Comparison of ENCODE assay signal across 8 cellular contexts in the genomic region with DNA sequence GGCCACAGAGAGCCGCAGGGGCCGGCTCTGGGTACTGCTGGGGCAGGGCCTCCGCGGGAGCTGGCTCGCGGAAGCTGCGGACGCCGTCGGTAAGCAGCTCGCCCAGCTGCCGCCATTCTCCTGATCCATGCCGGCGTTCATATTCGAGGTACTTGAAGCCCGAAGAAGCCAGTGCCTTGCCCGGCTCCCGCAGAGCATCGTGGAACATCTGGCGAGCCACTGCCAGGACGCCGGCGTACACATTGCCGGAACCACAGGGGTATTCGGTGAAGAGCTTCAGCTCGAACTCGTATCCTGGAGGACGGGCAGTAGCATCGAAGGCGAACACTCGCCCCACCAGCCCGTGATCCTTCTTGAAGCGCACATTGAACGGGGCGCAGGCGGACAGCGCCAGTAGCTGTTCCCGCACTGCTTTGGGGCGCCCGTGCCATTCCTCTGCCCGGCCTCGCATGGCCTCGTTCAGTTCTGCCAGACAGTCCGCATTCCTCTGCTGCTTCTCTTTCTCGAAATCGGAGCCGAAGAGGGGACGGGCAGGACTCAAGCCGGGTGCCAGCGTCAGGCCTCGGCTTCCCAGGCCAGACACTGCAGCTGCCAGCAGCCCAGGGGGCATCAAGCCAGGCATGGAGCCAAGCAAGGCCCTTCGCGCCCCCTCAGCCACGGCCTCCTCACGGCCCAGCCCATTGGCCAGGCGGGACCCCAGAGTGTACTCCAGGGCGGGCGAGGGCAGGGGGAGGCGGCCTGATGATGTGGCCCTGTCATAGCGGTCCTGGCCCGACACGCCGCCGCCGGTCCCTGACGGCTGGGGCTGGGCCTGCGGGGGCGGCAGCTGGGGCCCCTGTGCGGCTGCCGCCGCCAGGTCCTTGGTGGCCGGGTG. TPM values are rescaled to one million over a fixed set of nuclear protein-coding genes. Genes with fewer than 3 reads are reported as not detected.
DNase-seq lines count a peak whose midpoint lies in the region; ATAC-seq and TF ChIP-seq lines count a peak whose summit lies in the region.

No MANE protein-coding gene starts in this region.

- H3K27me3 ChIP-seq in CD8-positive, alpha-beta memory T cell (ENCODE audit: insufficient read depth, low read length, poor library complexity, severe bottlenecking), result no peaks in the 10 kb centered on the region
- H3K27me3 ChIP-seq in GM23338 (ENCODE audit: insufficient read depth), result no peaks in the 10 kb centered on the region

- peak overlapping the region; percentile 81 for H3K4me2 ChIP-seq in GM23338

- CTCF ChIA-PET in CD8-positive, alpha-beta memory T cell (lab: Charles Lee), result interaction anchor here (1.0 to 2.7 kb wide), 5 partner anchors 11 to 132 kb away, joined by 3 to 16 read pairs (median 5); a partner anchor contains a TSS
- CTCF ChIA-PET in activated CD4-positive, alpha-beta memory T cell treated with anti-CD3 and anti-CD28 coated beads for 36 hours (lab: Charles Lee), result interaction anchor here (0.6 to 5.7 kb wide), 7 partner anchors 17 to 380 kb away, joined by 3 to 106 read pairs (median 7); a partner anchor contains a TSS

- peak in 2 of 5 donors; percentile 25 to 55 for DNase-seq in CD8-positive, alpha-beta memory T cell
- peak; percentile 56 for DNase-seq in GM23338 (ENCODE audit: low spot score)
- DNase-seq in activated CD4-positive, alpha-beta memory T cell treated with anti-CD3 and anti-CD28 coated beads for 36 hours, result peak; percentile 44
- peak; percentile 19 for DNase-seq in glomerular visceral epithelial cell (ENCODE audit: extremely low spot score)
- DNase-seq in NCI-H187 treated with DMSO at 0.1 percent for 48 hours (lab: John Stamatoyannopoulos, UW), result no peak
- DNase-seq in SIG-M5 (lab: John Stamatoyannopoulos, UW), result no peak
- no peak for DNase-seq in OCI-M2 (lab: John Stamatoyannopoulos, UW; ENCODE audit: unreplicated experiment)

- POLR2A ChIA-PET in CD8-positive, alpha-beta memory T cell (lab: Charles Lee), result interaction anchor here (1.3 to 2.6 kb wide), 4 partner anchors 15 to 793 kb away, joined by 3 to 22 read pairs (median 11); a partner anchor contains a TSS
- POLR2A ChIA-PET in activated CD4-positive, alpha-beta memory T cell treated with anti-CD3 and anti-CD28 coated beads for 36 hours (lab: Charles Lee), result interaction anchor here (2.6 to 3.5 kb wide), 2 partner anchors 18 to 21 kb away, joined by 16 to 25 read pairs; a partner anchor contains a TSS

- H3K27ac ChIP-seq in CD8-positive, alpha-beta memory T cell (ENCODE audit: low read depth, low read length), result peak overlapping the region; percentile 83
- H3K27ac ChIP-seq in GM23338 (ENCODE audit: low read depth) (no peak overlapping the region), skin epidermis (peak overlapping the region; percentile 59 to 97 (median 88))

- no peaks in the 10 kb centered on the region for H3K9me2 ChIP-seq in GM23338 (ENCODE audit: insufficient read depth)

- 0 out of 2 replicates have a peak, but pooled peaks cover 4% of the 10 kb centered on the region for H4K20me1 ChIP-seq in GM23338 (replicated peaks; ENCODE audit: insufficient read depth)

- H3K4me3 Mint-ChIP-seq in CD8-positive, alpha-beta memory T cell, result peak overlapping the region; percentile 12 to 57 (median 53)
- H3K4me3 Mint-ChIP-seq in GM23338, result peak overlapping the region; percentile 68
- peak overlapping the region; percentile 58 for H3K4me3 Mint-ChIP-seq in activated CD4-positive, alpha-beta memory T cell treated with anti-CD3 and anti-CD28 coated beads for 36 hours

- no peak overlapping the region for H2AFZ ChIP-seq in GM23338

- no peak for TF ChIP-seq CTCF in GM23338 (conservative IDR thresholded peaks at IDR 0.05; ENCODE audit: low read depth in 2 of 2)

- H3K4me1 ChIP-seq in CD8-positive, alpha-beta memory T cell (ENCODE audit: insufficient read depth, low read length), result peaks cover 34% of the 10 kb centered on the region
- peaks cover 27% of the 10 kb centered on the region for H3K4me1 ChIP-seq in GM23338 (ENCODE audit: insufficient read depth)

- H3K9me3 ChIP-seq in CD8-positive, alpha-beta memory T cell (ENCODE audit: low read length), result no peaks in the 10 kb centered on the region

- 0 out of 2 replicates have a peak, but pooled peaks cover 5% of the 10 kb centered on the region for H3K79me2 ChIP-seq in GM23338 (replicated peaks; ENCODE audit: insufficient read depth)

- no peaks in the 10 kb centered on the region for H3K9me3 Mint-ChIP-seq in CD8-positive, alpha-beta memory T cell
- H3K9me3 Mint-ChIP-seq in GM23338, result peaks cover 2% of the 10 kb centered on the region; the same call in 1 of the 3 replicates
- no peaks in the 10 kb centered on the region for H3K9me3 Mint-ChIP-seq in activated CD4-positive, alpha-beta memory T cell treated with anti-CD3 and anti-CD28 coated beads for 36 hours

- H3K27me3 Mint-ChIP-seq in CD8-positive, alpha-beta memory T cell, result peaks cover 0 to 4% of the 10 kb centered on the region in 2 donors
- peaks cover 27% of the 10 kb centered on the region for H3K27me3 Mint-ChIP-seq in GM23338 (ENCODE audit: insufficient read depth, low read depth, poor library complexity)
- peaks cover 1% of the 10 kb centered on the region for H3K27me3 Mint-ChIP-seq in activated CD4-positive, alpha-beta memory T cell treated with anti-CD3 and anti-CD28 coated beads for 36 hours

- H3K36me3 Mint-ChIP-seq in CD8-positive, alpha-beta memory T cell, result peaks cover 0 to 16% (median 4%) of the 10 kb centered on the region in 3 donors
- H3K36me3 Mint-ChIP-seq in GM23338 (ENCODE audit: low read depth), result peaks cover 8% of the 10 kb centered on the region
- peaks cover 4% of the 10 kb centered on the region for H3K36me3 Mint-ChIP-seq in activated CD4-positive, alpha-beta memory T cell treated with anti-CD3 and anti-CD28 coated beads for 36 hours

- no peaks in the 10 kb centered on the region for H3K36me3 ChIP-seq in CD8-positive, alpha-beta memory T cell (ENCODE audit: insufficient read depth, low read length)
- H3K36me3 ChIP-seq in GM23338 (ENCODE audit: insufficient read depth), result no peaks in the 10 kb centered on the region

- peak overlapping the region in 3 of 8 donors; percentile 38 to 66 (median 41) for H3K27ac Mint-ChIP-seq in CD8-positive, alpha-beta memory T cell
- H3K27ac Mint-ChIP-seq in GM23338, result no peak overlapping the region
- H3K27ac Mint-ChIP-seq in activated CD4-positive, alpha-beta memory T cell treated with anti-CD3 and anti-CD28 coated beads for 36 hours, result no peak overlapping the region

- H3K4me3 ChIP-seq in CD8-positive, alpha-beta memory T cell (ENCODE audit: low read length), result peak overlapping the region; percentile 55
- H3K4me3 ChIP-seq in GM23338, result peak overlapping the region; percentile 71
- peak overlapping the region; percentile 42 to 93 (median 74) for H3K4me3 ChIP-seq in skin epidermis

- peak; percentile 2 for ATAC-seq in GM23338

- peaks cover 16 to 36% (median 22%) of the 10 kb centered on the region in 3 donors for H3K4me1 Mint-ChIP-seq in CD8-positive, alpha-beta memory T cell
- peaks cover 26% of the 10 kb centered on the region for H3K4me1 Mint-ChIP-seq in GM23338
- peaks cover 28% of the 10 kb centered on the region for H3K4me1 Mint-ChIP-seq in activated CD4-positive, alpha-beta memory T cell treated with anti-CD3 and anti-CD28 coated beads for 36 hours (ENCODE audit: low read depth)

- intact Hi-C loops in activated CD4-positive, alpha-beta memory T cell treated with anti-CD3 and anti-CD28 coated beads for 36 hours (cut with micrococcal nuclease), result loop anchor here (1.0 kb wide), 1 partner anchor 116 kb away; a partner anchor contains a TSS

- H3F3A ChIP-seq in GM23338 (replicated peaks; ENCODE audit: low read depth), result peaks cover 22% of the 10 kb centered on the region; the same call in 1 of the 2 replicates

TF ChIP-seq in GM23338, 12 proteins besides CTCF, POLR2A, EP300 and RAD21:
- no peak for TF ChIP-seq NANOG (IDR thresholded peaks at IDR 0.05; ENCODE audit: borderline replicate concordance)
- TF ChIP-seq POLR2AphosphoS5 (IDR thresholded peaks at IDR 0.05; ENCODE audit: low read depth), result peak; percentile 31; the same call in 1 of the 2 replicates

RNA-seq across cellular contexts. Expression of a gene that starts 1.0 kb away (rescaled TPM):
- 10 to 100 TPM; 17.9 to 18.6 TPM for total RNA-seq in CD8-positive, alpha-beta memory T cell
- polyA plus RNA-seq in CD8-positive, alpha-beta memory T cell, result 8.5 TPM
- 36.0 and 41.6 TPM in 2 replicates for total RNA-seq in GM23338 (2014; rRNA removed; shearing (Covaris generic))
- 9.7 and 10.4 TPM in 2 replicates for polyA plus RNA-seq in GM23338 (2016; fragmentation: Nextera tagmentation; extraction: Ambion mirVana)
- total RNA-seq in activated CD4-positive, alpha-beta memory T cell treated with anti-CD3 and anti-CD28 coated beads for 36 hours, result 10 to 100 TPM; 14.2 to 14.7 TPM

RNA-seq across cellular contexts. Expression of a gene that starts 17.5 kb away (rescaled TPM):
- total RNA-seq in CD8-positive, alpha-beta memory T cell, result 1 to 10 TPM; 4.9 to 5.8 TPM
- 0.46 TPM for polyA plus RNA-seq in CD8-positive, alpha-beta memory T cell
- total RNA-seq in GM23338 (2014; rRNA removed; shearing (Covaris generic)), result 6.9 and 7.9 TPM in 2 replicates
- polyA plus RNA-seq in GM23338 (2016; fragmentation: Nextera tagmentation; extraction: Ambion mirVana), result 2.7 and 3.0 TPM in 2 replicates
- 1 to 10 TPM; 6.8 to 6.9 TPM for total RNA-seq in activated CD4-positive, alpha-beta memory T cell treated with anti-CD3 and anti-CD28 coated beads for 36 hours

RNA-seq across cellular contexts. Expression of a gene that starts 20.8 kb away (rescaled TPM):
- under 1 TPM; 0.59 to 0.62 TPM for total RNA-seq in CD8-positive, alpha-beta memory T cell
- not detected for polyA plus RNA-seq in CD8-positive, alpha-beta memory T cell
- total RNA-seq in GM23338 (2014; rRNA removed; shearing (Covaris generic)), result 15.1 and 17.5 TPM in 2 replicates
- 11.1 and 11.7 TPM in 2 replicates for polyA plus RNA-seq in GM23338 (2016; fragmentation: Nextera tagmentation; extraction: Ambion mirVana)
- under 1 TPM; 0.29 to 0.48 TPM for total RNA-seq in activated CD4-positive, alpha-beta memory T cell treated with anti-CD3 and anti-CD28 coated beads for 36 hours

RNA-seq across cellular contexts. Expression of a gene that starts 22.0 kb away (rescaled TPM):
- total RNA-seq in CD8-positive, alpha-beta memory T cell, result 100 to 1,000 TPM; 116 to 119 TPM
- polyA plus RNA-seq in CD8-positive, alpha-beta memory T cell, result 17.5 TPM
- 64.0 and 82.1 TPM in 2 replicates for total RNA-seq in GM23338 (2014; rRNA removed; shearing (Covaris generic))
- polyA plus RNA-seq in GM23338 (2016; fragmentation: Nextera tagmentation; extraction: Ambion mirVana), result 33.9 and 36.8 TPM in 2 replicates
- 10 to 100 TPM; 87.8 to 91.6 TPM for total RNA-seq in activated CD4-positive, alpha-beta memory T cell treated with anti-CD3 and anti-CD28 coated beads for 36 hours

RNA-seq across cellular contexts. Expression of a gene that starts 29.7 kb away (rescaled TPM):
- total RNA-seq in CD8-positive, alpha-beta memory T cell, result not detected
- polyA plus RNA-seq in CD8-positive, alpha-beta memory T cell, result not detected
- total RNA-seq in GM23338 (2014; rRNA removed; shearing (Covaris generic)), result 0.14 TPM in 1 of 2 replicates, not detected in the other
- 0.11 TPM in 1 of 2 replicates, not detected in the other for polyA plus RNA-seq in GM23338 (2016; fragmentation: Nextera tagmentation; extraction: Ambion mirVana)
- not detected for total RNA-seq in activated CD4-positive, alpha-beta memory T cell treated with anti-CD3 and anti-CD28 coated beads for 36 hours

Comparison
In these comparisons a context has a peak if more than half of its experiments do, and no peak if none do; other contexts are left out.
1. DNase-seq: peak in GM23338 (single experiment), activated CD4-positive, alpha-beta memory T cell treated with anti-CD3 and anti-CD28 coated beads for 36 hours (single experiment) and glomerular visceral epithelial cell (single experiment); none in NCI-H187 treated with DMSO at 0.1 percent for 48 hours (single experiment), SIG-M5 (single experiment) and OCI-M2 (single experiment).
2. Peak in every context shown above with its lines, with median percentiles within 50 percentile points of each other: H3K4me3 ChIP-seq and H3K4me3 Mint-ChIP-seq.